Comparison of ENCODE assay signal across 11 cellular contexts in the genomic region with DNA sequence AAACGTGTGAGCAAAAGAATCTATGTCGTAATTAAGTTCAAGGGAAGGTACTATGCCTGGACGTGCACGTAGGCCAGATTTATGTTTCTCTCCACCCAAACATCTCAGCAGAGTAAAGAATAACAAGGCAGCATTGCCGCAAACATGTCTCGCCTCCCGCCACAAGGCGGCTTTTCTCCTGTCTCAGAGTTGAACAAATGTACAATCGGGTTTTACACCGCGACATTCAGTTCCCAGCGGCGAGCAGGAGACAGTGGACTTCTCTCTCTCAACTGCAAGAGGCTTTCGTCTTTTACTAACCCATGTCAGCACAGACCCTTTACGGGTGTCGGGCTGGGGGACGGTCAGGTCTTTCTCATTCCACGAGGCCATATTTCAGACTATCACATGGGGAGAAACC. TPM values are rescaled to one million over a fixed set of nuclear protein-coding genes. Genes with fewer than 3 reads are reported as not detected.
"Had no signal": no experiment of that assay in that cellular context is flagged by ENCODE, and none has a peak within 500 bp of the region (broad histone marks: within the 10 kb centered on the region; RNA-seq: fewer than 3 reads in every experiment).

No MANE protein-coding gene starts in this region.

RNA-seq across cellular contexts. Expression of gene LRRC14B, which starts 5.7 kb away (rescaled TPM):
- total RNA-seq: activated T-cell treated with anti-CD3 and anti-CD28 coated beads, Interleukin-2, amount 50 U/mL, for 72 hours; esophagus mucosa; foreskin keratinocyte; mammary epithelial cell; mucosa of gallbladder; naive thymus-derived CD8-positive, alpha-beta T cell; progenitor cell of endocrine pancreas; SJSA1; T-helper 2 cell treated with Interferon-gamma antibody and Interleukin-4, amounts not matched to agents 100 ng/mL and 5 ng/mL, for 36 hours; thyroid gland; vagina had no signal
- polyA plus RNA-seq: foreskin keratinocyte, mammary epithelial cell had no signal
